ENCODE assay signal across 20 cellular contexts in the genomic region with DNA sequence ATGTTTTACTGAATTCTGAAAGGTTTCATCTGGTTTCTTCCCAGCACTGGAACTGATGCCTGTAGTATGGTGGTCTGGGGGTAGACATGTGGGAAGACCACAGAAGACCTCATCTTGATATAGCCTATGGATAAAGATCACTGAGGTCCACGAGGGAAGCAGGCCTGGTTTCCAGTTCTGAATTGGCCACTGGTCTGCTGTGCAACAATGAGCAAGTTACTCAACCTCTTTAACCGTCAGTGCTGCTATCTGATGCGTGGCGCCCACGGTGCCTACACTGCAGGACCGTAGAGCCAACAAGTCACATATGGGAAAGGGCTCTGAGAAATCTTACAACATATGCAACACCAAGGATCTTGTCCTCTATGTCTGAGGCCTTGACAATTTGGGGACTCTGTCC. TPM values are rescaled to one million over a fixed set of nuclear protein-coding genes. Genes with fewer than 3 reads are reported as not detected.
DNase-seq lines count a peak whose midpoint lies in the region; ATAC-seq, FAIRE-seq and TF ChIP-seq lines count a peak whose summit lies in the region.
"Had no signal": no experiment of that assay in that cellular context is flagged by ENCODE, and none has a peak within 500 bp of the region (broad histone marks: within the 10 kb centered on the region; RNA-seq: fewer than 3 reads in every experiment).

No MANE protein-coding gene starts in this region.

- RAD21 ChIA-PET in GM12878 (lab: Charles Lee; ENCODE audit: unreplicated experiment) = interaction anchor here (1.7 kb wide), 1 partner anchor 13 kb away, joined by 4 read pairs; a partner anchor contains a TSS

- in situ Hi-C loops in GM12878 (cut with MboI) = no loop called here

- TF ChIP-seq CTCF in GM12878 (IDR thresholded peaks at IDR 0.05 in 2 of 3, conservative IDR thresholded peaks at IDR 0.05 in 1 of 3; ENCODE audit: control insufficient read depth in 2 of 3, extremely low read depth in 1 of 3, insufficient read depth in 1 of 3, low read depth in 3 of 3, low read length in 3 of 3) = no peak
- no peak for TF ChIP-seq CTCF in GM10266 (IDR thresholded peaks at IDR 0.05; ENCODE audit: control insufficient read depth, insufficient read depth, low read depth, missing control alignments)

- H3K4me3 Mint-ChIP-seq in activated CD8-positive, alpha-beta memory T cell treated with anti-CD3 and anti-CD28 coated beads, Interleukin-2, amount 10 ng/mL, durations not matched to agents 7 days and 5 days = no peak overlapping the region
- peak overlapping the region in 2 of 4 donors; percentile 65 to 84 for H3K4me3 Mint-ChIP-seq in IgD-negative memory B cell
- no peak overlapping the region for H3K4me3 Mint-ChIP-seq in stimulated activated memory B cell treated with anti-CD40 and anti-IgM and Interleukin-4, amounts not matched to agents 10 μg/mL and 1 μg/mL and 100 μg/mL, for 72 hours

- H3K27ac Mint-ChIP-seq in activated CD8-positive, alpha-beta memory T cell treated with anti-CD3 and anti-CD28 coated beads, Interleukin-2, amount 10 ng/mL, durations not matched to agents 7 days and 5 days = peak overlapping the region; percentile 41
- H3K27ac Mint-ChIP-seq in IgD-negative memory B cell = peak overlapping the region in 2 of 3 donors; percentile 18 to 63
- peak overlapping the region; percentile 60 for H3K27ac Mint-ChIP-seq in stimulated activated memory B cell treated with anti-CD40 and anti-IgM and Interleukin-4, amounts not matched to agents 10 μg/mL and 1 μg/mL and 100 μg/mL, for 72 hours

- TF ChIP-seq EP300 in GM12878 (IDR thresholded peaks at IDR 0.05; ENCODE audit: borderline replicate concordance in 1 of 2, control insufficient read depth in 1 of 2, low read depth in 2 of 2, low read length in 2 of 2) = no peak

- no peaks in the 10 kb centered on the region for H3K9me3 ChIP-seq in GM12878 (replicated peaks; ENCODE audit: control insufficient read depth, insufficient read depth, low read length)
- H3K9me3 ChIP-seq: esophagus muscularis mucosa, gastrocnemius medialis, lower lobe of right lung, right atrium auricular region had no signal

- CTCF ChIA-PET in activated CD8-positive, alpha-beta memory T cell treated with anti-CD3 and anti-CD28 coated beads, Interleukin-2, amount 10 ng/mL, durations not matched to agents 7 days and 5 days (lab: Charles Lee) = interaction anchor here (2.4 kb wide), 1 partner anchor 13 kb away, joined by 11 read pairs; a partner anchor contains a TSS
- CTCF ChIA-PET in GM12878 (lab: Yijun Ruan, JAX) = interaction anchor here (1.7 kb wide), 1 partner anchor 14 kb away, joined by 4 read pairs; no protein-coding TSS in a partner anchor

- peaks cover 12% of the 10 kb centered on the region; the same call in 1 of the 2 replicates for H4K20me1 ChIP-seq in GM12878 (ENCODE audit: control insufficient read depth, insufficient read depth)

- TF ChIP-seq RAD21 in GM12878 (IDR thresholded peaks at IDR 0.05; ENCODE audit: insufficient read depth, low read depth, low read length) = no peak

- no peak overlapping the region for H2AFZ ChIP-seq in GM12878 (ENCODE audit: control insufficient read depth, low read depth, low read length)

- peaks cover 10% of the 10 kb centered on the region for H3K79me2 ChIP-seq in GM12878 (ENCODE audit: control insufficient read depth, insufficient read depth, low read length)

- H3K4me2 ChIP-seq in GM12878 (ENCODE audit: control insufficient read depth, insufficient read depth) = peak overlapping the region; percentile 19

- H3K4me1 ChIP-seq in GM12878 (ENCODE audit: control insufficient read depth, insufficient read depth, low read length) = peaks cover 27% of the 10 kb centered on the region

- peaks cover 74% of the 10 kb centered on the region for H3K36me3 Mint-ChIP-seq in activated CD8-positive, alpha-beta memory T cell treated with anti-CD3 and anti-CD28 coated beads, Interleukin-2, amount 10 ng/mL, durations not matched to agents 7 days and 5 days
- H3K36me3 Mint-ChIP-seq in IgD-negative memory B cell = peaks cover 6% of the 10 kb centered on the region
- H3K36me3 Mint-ChIP-seq in stimulated activated memory B cell treated with anti-CD40 and anti-IgM and Interleukin-4, amounts not matched to agents 10 μg/mL and 1 μg/mL and 100 μg/mL, for 72 hours = peaks cover 54% of the 10 kb centered on the region

- DNase-seq in activated CD8-positive, alpha-beta memory T cell treated with anti-CD3 and anti-CD28 coated beads, Interleukin-2, amount 10 ng/mL, durations not matched to agents 7 days and 5 days = peak; percentile 51
- DNase-seq in activated CD8-positive, alpha-beta memory T cell treated with anti-CD3 and anti-CD28 coated beads, Interleukin-2, amount 50 U/mL, for 48 hours = no peak
- DNase-seq in GM12878 (ENCODE audit: low read depth, low spot score) (no peak), NCI-H1092 treated with DMSO at 0.1 percent for 48 hours (lab: John Stamatoyannopoulos, UW) (no peak), GM10266 (ENCODE audit: extremely low spot score) (no peak), NCI-H1694 (lab: John Stamatoyannopoulos, UW) (no peak)
- DNase-seq: activated CD4-positive, CD25-positive, alpha-beta regulatory T cell treated with anti-CD3 and anti-CD28 coated beads, Interleukin-2, amount 50 U/mL, for 72 hours; effector CD4-positive, alpha-beta T cell; gastrocnemius medialis; lower lobe of right lung; NCI-H1417 treated with DMSO at 0.1 percent for 48 hours; NCI-H526; T1000 had no signal

- peak overlapping the region; percentile 7; the same call in 1 of the 2 replicates for H3K4me3 ChIP-seq in GM12878
- H3K4me3 ChIP-seq: esophagus muscularis mucosa, gastrocnemius medialis, lower lobe of right lung, right atrium auricular region had no signal

- no TSS peak for BruUV-seq in GM12878 (replicated peaks; lab: Mats Ljungman, UMichigan)

- POLR2A ChIA-PET in GM12878 (lab: Charles Lee) = no interaction called here

- H3K27me3 Mint-ChIP-seq in activated CD8-positive, alpha-beta memory T cell treated with anti-CD3 and anti-CD28 coated beads, Interleukin-2, amount 10 ng/mL, durations not matched to agents 7 days and 5 days = no peaks in the 10 kb centered on the region
- H3K27me3 Mint-ChIP-seq in IgD-negative memory B cell = no peaks in the 10 kb centered on the region
- H3K27me3 Mint-ChIP-seq in stimulated activated memory B cell treated with anti-CD40 and anti-IgM and Interleukin-4, amounts not matched to agents 10 μg/mL and 1 μg/mL and 100 μg/mL, for 72 hours = no peaks in the 10 kb centered on the region

- peaks cover 58% of the 10 kb centered on the region for H3K4me1 Mint-ChIP-seq in activated CD8-positive, alpha-beta memory T cell treated with anti-CD3 and anti-CD28 coated beads, Interleukin-2, amount 10 ng/mL, durations not matched to agents 7 days and 5 days
- H3K4me1 Mint-ChIP-seq in IgD-negative memory B cell = peaks cover 56 to 68% (median 64%) of the 10 kb centered on the region in 3 donors
- H3K4me1 Mint-ChIP-seq in stimulated activated memory B cell treated with anti-CD40 and anti-IgM and Interleukin-4, amounts not matched to agents 10 μg/mL and 1 μg/mL and 100 μg/mL, for 72 hours = peaks cover 76% of the 10 kb centered on the region

- TF ChIP-seq POLR2A in GM12878 (IDR thresholded peaks at IDR 0.05; ENCODE audit: low read depth, low read length) = no peak

- WGBS in GM12878 (ENCODE audit: insufficient coverage, insufficient replicate concordance, low lambda C conversion rate, missing lambda C conversion rate) = 0% methylated on average over 6 of the region's 6 CpGs

- peaks cover 11 to 16% of the 10 kb centered on the region in 2 experiments for H3K36me3 ChIP-seq in GM12878 (ENCODE audit: control insufficient read depth in 2 of 2, insufficient read depth in 2 of 2, low read length in 1 of 2)
- H3K36me3 ChIP-seq: gastrocnemius medialis had no signal

- no peaks in the 10 kb centered on the region for H3K27me3 ChIP-seq in GM12878 (replicated peaks in 1 of 2; ENCODE audit: control insufficient read depth in 2 of 2, insufficient read depth in 2 of 2, low read length in 1 of 2)
- H3K27me3 ChIP-seq: esophagus muscularis mucosa, gastrocnemius medialis, right atrium auricular region had no signal

- peak; percentile 21 for ATAC-seq in activated CD8-positive, alpha-beta memory T cell treated with anti-CD3 and anti-CD28 coated beads, Interleukin-2, amount 10 ng/mL, durations not matched to agents 7 days and 5 days
- peak; percentile 58 for ATAC-seq in GM12878
- ATAC-seq in stimulated activated memory B cell treated with anti-CD40 and anti-IgM and Interleukin-4, amounts not matched to agents 10 μg/mL and 1 μg/mL and 100 μg/mL, for 72 hours = peak; percentile 34
- ATAC-seq: gastrocnemius medialis, lower lobe of right lung had no signal

- no peak overlapping the region for H3K9ac ChIP-seq in GM12878 (ENCODE audit: control insufficient read depth, insufficient read depth, low read length)

- H3K27ac ChIP-seq in GM12878 (ENCODE audit: control insufficient read depth, insufficient read depth) = no peak overlapping the region
- H3K27ac ChIP-seq: esophagus muscularis mucosa, gastrocnemius medialis, lower lobe of right lung, right atrium auricular region had no signal

- SMC1A ChIA-PET in GM12878 (lab: Charles Lee; ENCODE audit: uncharacterized antibody, unreplicated experiment) = interaction anchor here (1.7 kb wide), 1 partner anchor 49 kb away, joined by 3 read pairs; no protein-coding TSS in a partner anchor

- FAIRE-seq in GM12878 (lab: Jason Lieb, UNC) = no peak
- FAIRE-seq: G401.6, H54, keratinocyte had no signal

- H3K9me3 Mint-ChIP-seq in activated CD8-positive, alpha-beta memory T cell treated with anti-CD3 and anti-CD28 coated beads, Interleukin-2, amount 10 ng/mL, durations not matched to agents 7 days and 5 days (ENCODE audit: low read depth) = no peaks in the 10 kb centered on the region
- no peaks in the 10 kb centered on the region for H3K9me3 Mint-ChIP-seq in IgD-negative memory B cell
- H3K9me3 Mint-ChIP-seq in stimulated activated memory B cell treated with anti-CD40 and anti-IgM and Interleukin-4, amounts not matched to agents 10 μg/mL and 1 μg/mL and 100 μg/mL, for 72 hours = no peaks in the 10 kb centered on the region

- intact Hi-C loops in GM12878 (cut with micrococcal nuclease; ENCODE audit: unreplicated experiment) = no loop called here

RNA-seq across cellular contexts. Expression of a gene that starts 13.3 kb away (rescaled TPM):
- total RNA-seq in activated CD8-positive, alpha-beta memory T cell treated with anti-CD3 and anti-CD28 coated beads, Interleukin-2, amount 10 ng/mL, durations not matched to agents 7 days and 5 days = 10 to 100 TPM; 48.8 to 53.5 TPM
- polyA plus RNA-seq in IgD-negative memory B cell (88.7 TPM), GM12878 (2011; rRNA removed) (5.3 and 8.7 TPM in 2 replicates), GM12878 (2014; fragmentation: Illumina TruSeq; extraction: Trizol) (4.6 and 9.7 TPM in 2 replicates), GM12878 (2014; fragmentation: Nextera tagmentation; extraction: Ambion mirVana) (1 to 10 TPM; 1.2 to 2.2 TPM), GM12878 (2014; rRNA removed) (23.6 and 28.3 TPM in 2 replicates), GM12878 (2016; fragmentation: Nextera tagmentation; extraction: Ambion mirVana) (10 to 100 TPM in 1 of 2 experiments, 1 to 10 TPM in 1; 9.6 to 10.0 TPM)
- total RNA-seq in GM12878 (2013; cell fraction: nucleolus; rRNA removed) = 56.1 and 56.3 TPM in 2 replicates
- total RNA-seq in GM12878 (2014; rRNA removed) (20.3 and 21.9 TPM in 2 replicates), GM12878 (2014; rRNA removed; fragmentation: Illumina TruSeq; extraction: Trizol) (8.7 and 9.2 TPM in 2 replicates), GM12878 (2021) (56.3 and 65.5 TPM in 2 replicates)
- polyA plus RNA-seq in GM12878 (2011; ENCODE audit: low read depth) = 34.4 TPM
- polyA plus RNA-seq in GM12878 (2011; cell fraction: cytosol; rRNA removed) = 12.5 and 15.1 TPM in 2 replicates
- 58.8 and 68.9 TPM in 2 replicates for polyA plus RNA-seq in GM12878 (2011; cell fraction: nucleus; rRNA removed)
- polyA plus RNA-seq in GM12878 (2012) = 27.1 and 45.9 TPM in 2 replicates
- polyA minus RNA-seq in GM12878 (2011; rRNA and poly(A)+ RNA removed) = 35.7 and 39.9 TPM in 2 replicates
- polyA minus RNA-seq in GM12878 (2011; cell fraction: cytosol; rRNA and poly(A)+ RNA removed) = 14.1 and 25.1 TPM in 2 replicates
- 34.3 and 66.5 TPM in 2 replicates for polyA minus RNA-seq in GM12878 (2011; cell fraction: nucleus; rRNA and poly(A)+ RNA removed)
